ENCODE assay signal across 1 cellular context in genomic region chr16:14232106-14232890, GRCh38.
TF ChIP-seq lines count a peak whose summit lies in the region.

No MANE protein-coding gene starts in this region.

TF ChIP-seq in K562, 482 proteins besides CTCF, POLR2A, EP300 and RAD21:
- TF ChIP-seq ZNF316 (IDR thresholded peaks at IDR 0.05) (peak; percentile 8; the same call in 1 of the 2 replicates), CBX5 (IDR thresholded peaks at IDR 0.05; ENCODE audit: borderline replicate concordance, low read depth) (no peak)
